ENCODE assay signal across 10 cellular contexts in genomic region chr4:153518001-153518400, GRCh38. TPM values are rescaled to one million over a fixed set of nuclear protein-coding genes. Genes with fewer than 3 reads are reported as not detected.
A peak's percentile ranks its signal among the peaks of the same experiment; 100 is the strongest.
DNase-seq lines count a peak whose midpoint lies in the region; ATAC-seq and TF ChIP-seq lines count a peak whose summit lies in the region.
"Had no signal": no experiment of that assay in that cellular context is flagged by ENCODE, and none has a peak within 500 bp of the region (broad histone marks: within the 10 kb centered on the region; RNA-seq: fewer than 3 reads in every experiment).

No MANE protein-coding gene starts in this region.

- 0 out of 2 replicates have a peak, but pooled peaks cover 10% of the 10 kb centered on the region for H3F3A ChIP-seq in OCI-LY1 (ENCODE audit: insufficient read depth, low read length)

- H3K27ac ChIP-seq in OCI-LY1 (ENCODE audit: low read depth, low read length, poor library complexity, severe bottlenecking) = peak overlapping the region; percentile 12
- H3K27ac ChIP-seq in ovary = no peak overlapping the region
- no peak overlapping the region for H3K27ac ChIP-seq in Karpas-422 (ENCODE audit: low read length)

- H3K36me3 ChIP-seq in OCI-LY1 (ENCODE audit: insufficient read depth, low read length) = peaks cover 63% of the 10 kb centered on the region
- no peaks in the 10 kb centered on the region for H3K36me3 ChIP-seq in ovary
- no peaks in the 10 kb centered on the region; the same call in 1 of the 2 replicates for H3K36me3 ChIP-seq in Karpas-422 (ENCODE audit: insufficient read depth, low read length)
- H3K36me3 ChIP-seq: HAP-1 had no signal

- no peak for TF ChIP-seq EP300 in ovary (IDR thresholded peaks at IDR 0.05)

- H3K4me1 ChIP-seq in OCI-LY1 (ENCODE audit: insufficient read depth, low read length, severe bottlenecking) (peaks cover 89% of the 10 kb centered on the region), ovary (ENCODE audit: insufficient read depth) (peaks cover 13% of the 10 kb centered on the region), Karpas-422 (ENCODE audit: low read length) (peaks cover 56% of the 10 kb centered on the region)

- H3K9me3 Mint-ChIP-seq in Calu3 (ENCODE audit: low read depth, unreplicated experiment) (no peaks in the 10 kb centered on the region), endothelial cell (ENCODE audit: unreplicated experiment) (no peaks in the 10 kb centered on the region)

- intact Hi-C loops in Calu3 (cut with micrococcal nuclease; ENCODE audit: unreplicated experiment) = no loop called here
- intact Hi-C loops in ovary (cut with DNase I) = no loop called here

- H3K4me3 Mint-ChIP-seq in Calu3 (ENCODE audit: low read depth, unreplicated experiment) = peak overlapping the region; percentile 45
- peak overlapping the region; percentile 15 for H3K4me3 Mint-ChIP-seq in endothelial cell (ENCODE audit: unreplicated experiment)

- H3K9me3 ChIP-seq in OCI-LY1 (ENCODE audit: low read length) = no peaks in the 10 kb centered on the region
- H3K9me3 ChIP-seq in ovary = no peaks in the 10 kb centered on the region
- no peaks in the 10 kb centered on the region for H3K9me3 ChIP-seq in Karpas-422 (ENCODE audit: low read length)
- H3K9me3 ChIP-seq: HAP-1 had no signal

- H3K4me2 ChIP-seq in OCI-LY1 (ENCODE audit: low read length) (peak overlapping the region; percentile 34), Karpas-422 (ENCODE audit: low read depth, low read length, poor library complexity, severe bottlenecking) (no peak overlapping the region)

- 29 to 38% (median 36%) methylated on average over 8 of the region's 8 CpGs for WGBS in ovary, 3 donors

- no peak for TF ChIP-seq CTCF in Calu3 (IDR thresholded peaks at IDR 0.05; ENCODE audit: unreplicated experiment)
- TF ChIP-seq CTCF in OCI-LY1 (IDR thresholded peaks at IDR 0.05; ENCODE audit: low read length) = peak; percentile 11; the same call in 1 of the 2 replicates
- TF ChIP-seq CTCF in endothelial cell (IDR thresholded peaks at IDR 0.05; ENCODE audit: unreplicated experiment) = no peak
- TF ChIP-seq CTCF in ovary (IDR thresholded peaks at IDR 0.05) = no peak

- H3K9me2 ChIP-seq in OCI-LY1 (ENCODE audit: low read depth, low read length) = no peaks in the 10 kb centered on the region
- H3K9me2 ChIP-seq in Karpas-422 (replicated peaks; ENCODE audit: insufficient read depth, low read length) = no peaks in the 10 kb centered on the region

- H3K27me3 Mint-ChIP-seq in Calu3 (ENCODE audit: unreplicated experiment) = no peaks in the 10 kb centered on the region
- H3K27me3 Mint-ChIP-seq in endothelial cell (ENCODE audit: unreplicated experiment) = no peaks in the 10 kb centered on the region

- no peak overlapping the region; the same call in 1 of the 2 replicates for H3K9ac ChIP-seq in OCI-LY1 (ENCODE audit: low read length)
- no peak overlapping the region for H3K9ac ChIP-seq in Karpas-422 (ENCODE audit: low read length)

- H3K27ac Mint-ChIP-seq in Calu3 (ENCODE audit: unreplicated experiment) (no peak overlapping the region), endothelial cell (ENCODE audit: unreplicated experiment) (no peak overlapping the region)

- no TSS peak for BruUV-seq in Calu3 (replicated peaks; lab: Mats Ljungman, UMichigan)

- H4K20me1 ChIP-seq in OCI-LY1 (ENCODE audit: insufficient read depth, low read length) = 0 out of 2 replicates have a peak, but pooled peaks cover 3% of the 10 kb centered on the region
- H4K20me1 ChIP-seq in Karpas-422 (ENCODE audit: insufficient read depth, low read depth, low read length) = peaks cover 71% of the 10 kb centered on the region

- H3K36me3 Mint-ChIP-seq in Calu3 (ENCODE audit: insufficient read depth, unreplicated experiment) (no peaks in the 10 kb centered on the region), endothelial cell (ENCODE audit: low read depth, unreplicated experiment) (no peaks in the 10 kb centered on the region)

- no peak for TF ChIP-seq POLR2A in ovary (IDR thresholded peaks at IDR 0.05)

- no peak for ATAC-seq in HG02763 (IDR thresholded peaks at IDR 0.05; ENCODE audit: unreplicated experiment)
- no peak for ATAC-seq in HG03097 (IDR thresholded peaks at IDR 0.05; ENCODE audit: low FRiP score, unreplicated experiment)

- H3K4me3 ChIP-seq in OCI-LY1 (ENCODE audit: low read depth, low read length, poor library complexity, severe bottlenecking) = peak overlapping the region; percentile 11
- no peak overlapping the region for H3K4me3 ChIP-seq in ovary
- no peak overlapping the region for H3K4me3 ChIP-seq in Karpas-422 (ENCODE audit: low read length)
- H3K4me3 ChIP-seq: HAP-1 had no signal

- H3K79me2 ChIP-seq in OCI-LY1 (ENCODE audit: insufficient read depth, low read length) = peaks cover 100% of the 10 kb centered on the region
- 0 out of 2 replicates have a peak, but pooled peaks cover 5% of the 10 kb centered on the region for H3K79me2 ChIP-seq in Karpas-422 (ENCODE audit: low read length)

- DNase-seq in Calu3 (no peak), endothelial cell (ENCODE audit: low spot score) (no peak), ovary (peak in 3 of 5 donors; percentile 44 to 54 (median 44)), Karpas-422 (no peak)
- DNase-seq: activated CD8-positive, alpha-beta memory T cell treated with anti-CD3 and anti-CD28 coated beads, Interleukin-2, amount 50 U/mL, for 48 hours; NCI-H774 had no signal

- H3K4me1 Mint-ChIP-seq in Calu3 (ENCODE audit: low read depth, unreplicated experiment) = peaks cover 43% of the 10 kb centered on the region
- peaks cover 24% of the 10 kb centered on the region for H3K4me1 Mint-ChIP-seq in endothelial cell (ENCODE audit: unreplicated experiment)

- CTCF ChIA-PET in Calu3 (lab: Charles Lee) = no interaction called here

- H3K27me3 ChIP-seq in OCI-LY1 (ENCODE audit: insufficient read depth, low read length) (no peaks in the 10 kb centered on the region), ovary (no peaks in the 10 kb centered on the region), Karpas-422 (ENCODE audit: low read length) (no peaks in the 10 kb centered on the region)

- H2AFZ ChIP-seq in OCI-LY1 (ENCODE audit: low read length) (no peak overlapping the region), Karpas-422 (ENCODE audit: low read length) (no peak overlapping the region)

RNA-seq across cellular contexts. Expression of gene TMEM131L, which starts 51.8 kb away (rescaled TPM):
- total RNA-seq in Calu3 (2022) (8.8 and 9.4 TPM in 2 replicates), endothelial cell (ENCODE audit: unreplicated experiment) (29.8 TPM), ovary (10 to 100 TPM in 5 of 7 donors, 1 to 10 TPM in 2; 7.7 to 13.1 (median 10.7) TPM)
- 10 to 100 TPM in 1 of 2 donors, 1 to 10 TPM in 1; 3.6 to 18.4 TPM for polyA plus RNA-seq in ovary
- total RNA-seq in Karpas-422 (2014; rRNA removed; shearing (Covaris generic); ENCODE audit: low replicate concordance) = 28.0 and 54.8 TPM in 2 replicates

Comparison
In these comparisons a context has a peak if more than half of its experiments do, and no peak if none do; other contexts are left out.
1. DNase-seq: peak in ovary (3 of 5); none in Calu3 (single experiment), endothelial cell (single experiment) and Karpas-422 (single experiment).